Comparison of ENCODE assay signal across 2 cellular contexts in the genomic region with DNA sequence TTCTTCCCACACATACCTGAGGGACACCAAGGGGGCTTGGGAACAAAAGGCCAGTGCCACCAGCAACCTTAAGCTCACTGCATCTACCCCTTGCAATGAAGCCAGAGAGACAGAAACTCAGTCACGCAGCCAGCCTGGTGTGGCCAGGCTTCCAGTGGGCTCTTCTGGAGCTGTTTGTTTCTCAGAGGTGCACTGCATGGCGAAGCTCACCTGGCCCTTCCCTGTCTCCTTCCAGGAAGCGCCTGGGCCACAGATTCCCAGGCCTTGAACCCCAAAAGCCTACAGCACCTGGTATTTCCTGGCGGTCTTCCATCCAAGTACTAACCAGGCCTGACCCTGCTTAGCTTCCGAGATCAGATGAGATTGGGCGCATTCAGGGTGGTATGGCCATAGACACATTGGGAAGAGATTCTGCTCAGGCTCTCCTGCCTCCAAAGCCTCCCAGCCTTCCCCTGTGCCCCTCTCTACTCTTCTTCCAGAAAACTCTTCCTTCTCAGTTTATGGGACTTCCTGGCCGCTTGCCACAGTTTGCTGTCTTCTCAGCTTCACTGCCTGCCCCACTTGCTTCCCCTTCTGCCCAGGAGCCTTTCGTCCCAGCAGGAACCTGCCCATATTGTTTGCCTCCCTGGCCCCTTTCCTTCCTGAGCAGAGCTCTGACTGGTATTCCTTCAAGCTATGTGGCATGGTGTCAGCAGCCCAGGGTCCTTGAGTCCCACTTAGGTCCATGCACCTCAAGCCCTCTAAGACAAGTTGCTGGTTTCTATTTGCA.
TF ChIP-seq lines count a peak whose summit lies in the region.

No MANE protein-coding gene starts in this region.

TF ChIP-seq in A549, 52 proteins besides CTCF, POLR2A, EP300 and RAD21:
- TF ChIP-seq, protein P1, sequence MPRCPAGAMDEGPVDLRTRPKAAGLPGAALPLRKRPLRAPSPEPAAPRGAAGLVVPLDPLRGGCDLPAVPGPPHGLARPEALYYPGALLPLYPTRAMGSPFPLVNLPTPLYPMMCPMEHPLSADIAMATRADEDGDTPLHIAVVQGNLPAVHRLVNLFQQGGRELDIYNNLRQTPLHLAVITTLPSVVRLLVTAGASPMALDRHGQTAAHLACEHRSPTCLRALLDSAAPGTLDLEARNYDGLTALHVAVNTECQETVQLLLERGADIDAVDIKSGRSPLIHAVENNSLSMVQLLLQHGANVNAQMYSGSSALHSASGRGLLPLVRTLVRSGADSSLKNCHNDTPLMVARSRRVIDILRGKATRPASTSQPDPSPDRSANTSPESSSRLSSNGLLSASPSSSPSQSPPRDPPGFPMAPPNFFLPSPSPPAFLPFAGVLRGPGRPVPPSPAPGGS (IDR thresholded peaks at IDR 0.05), result no peak
- TF ChIP-seq, protein P2, sequence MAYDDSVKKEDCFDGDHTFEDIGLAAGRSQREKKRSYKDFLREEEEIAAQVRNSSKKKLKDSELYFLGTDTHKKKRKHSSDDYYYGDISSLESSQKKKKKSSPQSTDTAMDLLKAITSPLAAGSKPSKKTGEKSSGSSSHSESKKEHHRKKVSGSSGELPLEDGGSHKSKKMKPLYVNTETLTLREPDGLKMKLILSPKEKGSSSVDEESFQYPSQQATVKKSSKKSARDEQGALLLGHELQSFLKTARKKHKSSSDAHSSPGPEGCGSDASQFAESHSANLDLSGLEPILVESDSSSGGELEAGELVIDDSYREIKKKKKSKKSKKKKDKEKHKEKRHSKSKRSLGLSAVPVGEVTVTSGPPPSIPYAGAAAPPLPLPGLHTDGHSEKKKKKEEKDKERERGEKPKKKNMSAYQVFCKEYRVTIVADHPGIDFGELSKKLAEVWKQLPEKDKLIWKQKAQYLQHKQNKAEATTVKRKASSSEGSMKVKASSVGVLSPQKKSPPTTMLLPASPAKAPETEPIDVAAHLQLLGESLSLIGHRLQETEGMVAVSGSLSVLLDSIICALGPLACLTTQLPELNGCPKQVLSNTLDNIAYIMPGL (CRISPR knock-in tag; IDR thresholded peaks at IDR 0.05; ENCODE audit: borderline replicate concordance), result no peak
- TF ChIP-seq JUNB (IDR thresholded peaks at IDR 0.05) (no peak), TFCP2L1 (CRISPR knock-in tag; IDR thresholded peaks at IDR 0.05) (no peak), CHD4 (IDR thresholded peaks at IDR 0.05; ENCODE audit: borderline replicate concordance) (no peak), JUN (IDR thresholded peaks at IDR 0.05) (no peak), CHD2 (IDR thresholded peaks at IDR 0.05; ENCODE audit: low read length, partially characterized antibody) (no peak), ZNF302 (CRISPR knock-in tag; IDR thresholded peaks at IDR 0.05) (no peak), PHF8 (IDR thresholded peaks at IDR 0.05; ENCODE audit: borderline replicate concordance, low read depth) (no peak), MAZ (IDR thresholded peaks at IDR 0.05; ENCODE audit: borderline replicate concordance, low read depth, low read length) (no peak), ZC3H11A (IDR thresholded peaks at IDR 0.05) (no peak)

TF ChIP-seq in K562, 482 proteins besides CTCF, POLR2A, EP300 and RAD21:
- TF ChIP-seq NFIC (IDR thresholded peaks at IDR 0.05) (peak; percentile 44; the same call in 1 of the 2 replicates), IFI16 (CRISPR knock-in tag; IDR thresholded peaks at IDR 0.05) (no peak)
